In the genomic region with DNA sequence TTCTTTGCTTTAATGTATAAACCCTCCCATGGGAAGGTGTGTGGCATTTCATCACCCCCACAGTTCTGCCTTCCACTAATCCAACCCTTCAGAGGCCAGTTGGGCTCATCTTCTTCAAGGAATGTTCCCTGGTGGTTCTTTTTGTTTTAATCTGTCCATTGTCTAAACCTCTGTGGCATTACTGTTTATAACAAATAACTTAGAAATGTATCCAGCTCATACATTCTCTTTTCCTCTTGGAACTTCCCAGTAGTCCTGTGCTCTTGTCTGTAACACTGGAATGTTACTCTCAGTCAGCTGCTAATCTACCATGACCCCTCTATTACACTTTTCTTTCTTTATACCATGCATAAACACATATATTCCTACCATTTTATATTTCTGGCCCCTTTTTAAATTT, we compare ENCODE assay signal across 1 cellular context.
TF ChIP-seq lines count a peak whose summit lies in the region.

No MANE protein-coding gene starts in this region.

TF ChIP-seq in GM23338, 12 proteins besides CTCF, POLR2A, EP300 and RAD21 (continued from another document):
- TF ChIP-seq, protein P1, sequence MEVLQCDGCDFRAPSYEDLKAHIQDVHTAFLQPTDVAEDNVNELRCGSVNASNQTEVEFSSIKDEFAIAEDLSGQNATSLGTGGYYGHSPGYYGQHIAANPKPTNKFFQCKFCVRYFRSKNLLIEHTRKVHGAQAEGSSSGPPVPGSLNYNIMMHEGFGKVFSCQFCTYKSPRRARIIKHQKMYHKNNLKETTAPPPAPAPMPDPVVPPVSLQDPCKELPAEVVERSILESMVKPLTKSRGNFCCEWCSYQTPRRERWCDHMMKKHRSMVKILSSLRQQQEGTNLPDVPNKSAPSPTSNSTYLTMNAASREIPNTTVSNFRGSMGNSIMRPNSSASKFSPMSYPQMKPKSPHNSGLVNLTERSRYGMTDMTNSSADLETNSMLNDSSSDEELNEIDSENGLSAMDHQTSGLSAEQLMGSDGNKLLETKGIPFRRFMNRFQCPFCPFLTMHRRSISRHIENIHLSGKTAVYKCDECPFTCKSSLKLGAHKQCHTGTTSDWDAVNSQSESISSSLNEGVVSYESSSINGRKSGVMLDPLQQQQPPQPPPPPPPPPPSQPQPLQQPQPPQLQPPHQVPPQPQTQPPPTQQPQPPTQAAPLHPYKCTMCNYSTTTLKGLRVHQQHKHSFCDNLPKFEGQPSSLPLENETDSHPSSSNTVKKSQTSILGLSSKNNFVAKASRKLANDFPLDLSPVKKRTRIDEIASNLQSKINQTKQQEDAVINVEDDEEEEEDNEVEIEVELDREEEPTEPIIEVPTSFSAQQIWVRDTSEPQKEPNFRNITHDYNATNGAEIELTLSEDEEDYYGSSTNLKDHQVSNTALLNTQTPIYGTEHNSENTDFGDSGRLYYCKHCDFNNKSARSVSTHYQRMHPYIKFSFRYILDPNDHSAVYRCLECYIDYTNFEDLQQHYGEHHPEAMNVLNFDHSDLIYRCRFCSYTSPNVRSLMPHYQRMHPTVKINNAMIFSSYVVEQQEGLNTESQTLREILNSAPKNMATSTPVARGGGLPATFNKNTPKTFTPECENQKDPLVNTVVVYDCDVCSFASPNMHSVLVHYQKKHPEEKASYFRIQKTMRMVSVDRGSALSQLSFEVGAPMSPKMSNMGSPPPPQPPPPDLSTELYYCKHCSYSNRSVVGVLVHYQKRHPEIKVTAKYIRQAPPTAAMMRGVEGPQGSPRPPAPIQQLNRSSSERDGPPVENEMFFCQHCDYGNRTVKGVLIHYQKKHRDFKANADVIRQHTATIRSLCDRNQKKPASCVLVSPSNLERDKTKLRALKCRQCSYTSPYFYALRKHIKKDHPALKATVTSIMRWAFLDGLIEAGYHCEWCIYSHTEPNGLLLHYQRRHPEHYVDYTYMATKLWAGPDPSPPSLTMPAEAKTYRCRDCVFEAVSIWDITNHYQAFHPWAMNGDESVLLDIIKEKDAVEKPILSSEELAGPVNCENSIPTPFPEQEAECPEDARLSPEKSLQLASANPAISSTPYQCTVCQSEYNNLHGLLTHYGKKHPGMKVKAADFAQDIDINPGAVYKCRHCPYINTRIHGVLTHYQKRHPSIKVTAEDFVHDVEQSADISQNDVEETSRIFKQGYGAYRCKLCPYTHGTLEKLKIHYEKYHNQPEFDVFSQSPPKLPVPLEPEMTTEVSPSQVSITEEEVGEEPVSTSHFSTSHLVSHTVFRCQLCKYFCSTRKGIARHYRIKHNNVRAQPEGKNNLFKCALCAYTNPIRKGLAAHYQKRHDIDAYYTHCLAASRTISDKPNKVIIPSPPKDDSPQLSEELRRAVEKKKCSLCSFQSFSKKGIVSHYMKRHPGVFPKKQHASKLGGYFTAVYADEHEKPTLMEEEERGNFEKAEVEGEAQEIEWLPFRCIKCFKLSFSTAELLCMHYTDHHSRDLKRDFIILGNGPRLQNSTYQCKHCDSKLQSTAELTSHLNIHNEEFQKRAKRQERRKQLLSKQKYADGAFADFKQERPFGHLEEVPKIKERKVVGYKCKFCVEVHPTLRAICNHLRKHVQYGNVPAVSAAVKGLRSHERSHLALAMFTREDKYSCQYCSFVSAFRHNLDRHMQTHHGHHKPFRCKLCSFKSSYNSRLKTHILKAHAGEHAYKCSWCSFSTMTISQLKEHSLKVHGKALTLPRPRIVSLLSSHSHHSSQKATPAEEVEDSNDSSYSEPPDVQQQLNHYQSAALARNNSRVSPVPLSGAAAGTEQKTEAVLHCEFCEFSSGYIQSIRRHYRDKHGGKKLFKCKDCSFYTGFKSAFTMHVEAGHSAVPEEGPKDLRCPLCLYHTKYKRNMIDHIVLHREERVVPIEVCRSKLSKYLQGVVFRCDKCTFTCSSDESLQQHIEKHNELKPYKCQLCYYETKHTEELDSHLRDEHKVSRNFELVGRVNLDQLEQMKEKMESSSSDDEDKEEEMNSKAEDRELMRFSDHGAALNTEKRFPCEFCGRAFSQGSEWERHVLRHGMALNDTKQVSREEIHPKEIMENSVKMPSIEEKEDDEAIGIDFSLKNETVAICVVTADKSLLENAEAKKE (CRISPR knock-in tag; IDR thresholded peaks at IDR 0.05): no peak
- TF ChIP-seq JUNB (IDR thresholded peaks at IDR 0.05; ENCODE audit: unreplicated experiment): no peak
TF ChIP-seq in GM23338: peak in this region for 0.
